15 cellular contexts compared by ENCODE assay signal in the genomic region with DNA sequence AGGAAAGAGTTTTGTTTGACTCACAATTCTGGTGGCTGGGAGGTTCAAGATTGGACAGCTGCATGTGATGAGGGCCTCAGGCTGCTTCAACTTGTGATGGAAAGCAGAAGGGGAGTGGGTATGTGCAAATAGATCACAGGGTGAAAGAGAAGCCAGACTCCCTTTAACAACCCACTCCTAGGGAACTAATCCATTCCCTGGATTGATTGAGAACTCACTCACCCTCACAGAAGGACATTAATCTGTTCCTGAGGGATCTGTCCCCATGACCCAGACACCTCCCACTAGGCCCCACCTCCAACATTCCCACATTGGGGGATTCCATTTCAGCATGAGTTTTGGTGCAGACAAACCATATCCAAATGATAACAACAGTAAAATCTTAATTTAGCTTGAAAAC.
"Had no signal": no experiment of that assay in that cellular context is flagged by ENCODE, and none has a peak within 500 bp of the region (broad histone marks: within the 10 kb centered on the region; RNA-seq: fewer than 3 reads in every experiment).

No MANE protein-coding gene starts in this region.

- H3K36me3 Mint-ChIP-seq: naive B cell had no signal

- DNase-seq: cortex of kidney, esophagus squamous epithelium had no signal

- FAIRE-seq: endometrium, kidney had no signal

- H3K9me3 Mint-ChIP-seq: naive B cell, nephron had no signal

- H3K9me3 ChIP-seq: esophagus squamous epithelium, gastroesophageal sphincter, prostate gland, tibial artery, upper lobe of left lung, uterus had no signal

- H3K27ac ChIP-seq: dorsolateral prefrontal cortex, esophagus squamous epithelium, gastroesophageal sphincter, parathyroid adenoma, prostate gland, tibial artery, upper lobe of left lung, uterus had no signal

- H3K27ac Mint-ChIP-seq: nephron had no signal

- H3K36me3 ChIP-seq: esophagus squamous epithelium, gastroesophageal sphincter, prostate gland, upper lobe of left lung, uterus had no signal

- H3K4me1 Mint-ChIP-seq: naive B cell had no signal

- H3K4me3 ChIP-seq: dorsolateral prefrontal cortex, esophagus squamous epithelium, gastroesophageal sphincter, prostate gland, smooth muscle cell, tibial artery, upper lobe of left lung, uterus had no signal

- H3K27me3 ChIP-seq: dorsolateral prefrontal cortex, tibial artery, upper lobe of left lung, uterus had no signal

- H3K4me3 Mint-ChIP-seq: immature natural killer cell, nephron had no signal
